ENCODE assay signal across 1 cellular context in genomic region chr6:165985281-165985925, GRCh38.
TF ChIP-seq lines count a peak whose summit lies in the region.

No MANE protein-coding gene starts in this region.

TF ChIP-seq in IMR-90, 13 proteins besides CTCF, POLR2A, EP300 and RAD21 (continued from another document):
- TF ChIP-seq, protein P1, sequence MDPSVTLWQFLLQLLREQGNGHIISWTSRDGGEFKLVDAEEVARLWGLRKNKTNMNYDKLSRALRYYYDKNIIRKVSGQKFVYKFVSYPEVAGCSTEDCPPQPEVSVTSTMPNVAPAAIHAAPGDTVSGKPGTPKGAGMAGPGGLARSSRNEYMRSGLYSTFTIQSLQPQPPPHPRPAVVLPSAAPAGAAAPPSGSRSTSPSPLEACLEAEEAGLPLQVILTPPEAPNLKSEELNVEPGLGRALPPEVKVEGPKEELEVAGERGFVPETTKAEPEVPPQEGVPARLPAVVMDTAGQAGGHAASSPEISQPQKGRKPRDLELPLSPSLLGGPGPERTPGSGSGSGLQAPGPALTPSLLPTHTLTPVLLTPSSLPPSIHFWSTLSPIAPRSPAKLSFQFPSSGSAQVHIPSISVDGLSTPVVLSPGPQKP (IDR thresholded peaks at IDR 0.05; ENCODE audit: borderline replicate concordance, low read depth, low read length): no peak
- TF ChIP-seq NFE2L2 (IDR thresholded peaks at IDR 0.05; ENCODE audit: low read depth, low read length): no peak
- no peak for TF ChIP-seq CEBPB (IDR thresholded peaks at IDR 0.05; ENCODE audit: low read depth, low read length)
- no peak for TF ChIP-seq BHLHE40 (IDR thresholded peaks at IDR 0.05; ENCODE audit: low read depth, low read length)
- TF ChIP-seq SMC3 (IDR thresholded peaks at IDR 0.05; ENCODE audit: low read depth, low read length): no peak
- no peak for TF ChIP-seq CHD1 (IDR thresholded peaks at IDR 0.05; ENCODE audit: low read depth, low read length)
- TF ChIP-seq MAFK (IDR thresholded peaks at IDR 0.05; ENCODE audit: low read depth, low read length): no peak
